ENCODE assay signal across 8 cellular contexts in the genomic region with DNA sequence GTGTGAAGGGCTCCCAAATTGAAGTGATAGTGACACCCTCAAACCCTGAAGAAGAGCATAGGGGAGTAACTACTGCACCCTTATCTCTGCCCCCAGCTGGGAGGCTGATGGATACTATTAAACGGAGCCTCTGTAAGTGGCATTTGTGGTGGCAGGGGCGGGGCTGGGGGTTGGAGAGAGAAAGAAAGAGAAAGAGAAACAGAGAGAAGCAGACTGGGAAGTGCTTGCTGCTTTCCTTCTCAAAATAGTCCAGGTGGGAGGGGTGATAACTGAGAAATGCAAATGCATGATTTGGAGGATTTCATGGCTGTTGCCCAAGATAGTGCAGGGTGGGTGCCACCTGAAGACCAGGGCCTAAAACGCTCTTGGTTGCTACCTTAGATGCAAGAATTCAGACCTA.
A peak's percentile ranks its signal among the peaks of the same experiment; 100 is the strongest.
DNase-seq lines count a peak whose midpoint lies in the region; ATAC-seq and TF ChIP-seq lines count a peak whose summit lies in the region.

No MANE protein-coding gene starts in this region.

- intact Hi-C loops in activated CD8-positive, alpha-beta T cell treated with anti-CD3 and anti-CD28 coated beads for 36 hours (cut with micrococcal nuclease) = no loop called here
- intact Hi-C loops in vagina (cut with DNase I) = no loop called here

- peaks cover 12% of the 10 kb centered on the region for H3K4me1 ChIP-seq in vagina

- peak; percentile 89 for ATAC-seq in GM19397 (IDR thresholded peaks at IDR 0.05; ENCODE audit: unreplicated experiment)
- peak; percentile 88 for ATAC-seq in HG03139 (IDR thresholded peaks at IDR 0.05; ENCODE audit: unreplicated experiment)
- peak; percentile 91 for ATAC-seq in activated CD8-positive, alpha-beta T cell treated with anti-CD3 and anti-CD28 coated beads for 36 hours

- H3K4me3 Mint-ChIP-seq in activated CD8-positive, alpha-beta T cell treated with anti-CD3 and anti-CD28 coated beads for 36 hours = no peak overlapping the region

- POLR2A ChIA-PET in activated CD8-positive, alpha-beta T cell treated with anti-CD3 and anti-CD28 coated beads for 36 hours (lab: Charles Lee) = no interaction called here

- H3K9me3 ChIP-seq in vagina = no peaks in the 10 kb centered on the region

- H3K27ac ChIP-seq in vagina = no peak overlapping the region

- H3K27ac Mint-ChIP-seq in activated CD8-positive, alpha-beta T cell treated with anti-CD3 and anti-CD28 coated beads for 36 hours = no peak overlapping the region

- CTCF ChIA-PET in activated CD8-positive, alpha-beta T cell treated with anti-CD3 and anti-CD28 coated beads for 36 hours (lab: Charles Lee) = no interaction called here

- no peak for TF ChIP-seq POLR2A in vagina (IDR thresholded peaks at IDR 0.05)

- no peaks in the 10 kb centered on the region for H3K36me3 Mint-ChIP-seq in activated CD8-positive, alpha-beta T cell treated with anti-CD3 and anti-CD28 coated beads for 36 hours (ENCODE audit: low read depth)

- peak; percentile 73 for DNase-seq in activated CD8-positive, alpha-beta T cell treated with anti-CD3 and anti-CD28 coated beads for 36 hours
- peak; percentile 15 to 39 (median 17) for DNase-seq in stimulated activated CD4-positive, alpha-beta T cell treated with anti-CD3 and anti-CD28 coated beads, TNF-alpha, amount 100 ng/mL, for 24 hours (ENCODE audit: low read depth in 3 of 3)
- DNase-seq in kidney tubule cell (ENCODE audit: low spot score) (no peak), RKO (ENCODE audit: low spot score) (no peak), HK-2 (ENCODE audit: unreplicated experiment) (no peak), vagina (ENCODE audit: extremely low spot score in 2 of 2) (no peak)

- no peaks in the 10 kb centered on the region for H3K36me3 ChIP-seq in vagina

- no peaks in the 10 kb centered on the region for H3K27me3 ChIP-seq in vagina

- H3K9me3 Mint-ChIP-seq in activated CD8-positive, alpha-beta T cell treated with anti-CD3 and anti-CD28 coated beads for 36 hours = no peaks in the 10 kb centered on the region

- H3K4me1 Mint-ChIP-seq in activated CD8-positive, alpha-beta T cell treated with anti-CD3 and anti-CD28 coated beads for 36 hours (ENCODE audit: low read depth) = peaks cover 38% of the 10 kb centered on the region

- TF ChIP-seq CTCF in activated CD8-positive, alpha-beta T cell treated with anti-CD3 and anti-CD28 coated beads for 36 hours (IDR thresholded peaks at IDR 0.05) = no peak
- TF ChIP-seq CTCF in vagina (IDR thresholded peaks at IDR 0.05) = no peak

- H3K4me3 ChIP-seq in vagina = no peak overlapping the region

- H3K27me3 Mint-ChIP-seq in activated CD8-positive, alpha-beta T cell treated with anti-CD3 and anti-CD28 coated beads for 36 hours = no peaks in the 10 kb centered on the region

Comparison
In these comparisons a context has a peak if more than half of its experiments do, and no peak if none do; other contexts are left out.
1. DNase-seq: peak in activated CD8-positive, alpha-beta T cell treated with anti-CD3 and anti-CD28 coated beads for 36 hours (single experiment) and stimulated activated CD4-positive, alpha-beta T cell treated with anti-CD3 and anti-CD28 coated beads, TNF-alpha, amount 100 ng/mL, for 24 hours (3 of 3); none in kidney tubule cell (single experiment), RKO (single experiment), HK-2 (single experiment) and vagina (0 of 2).
2. Peak in every context shown above with its lines, with median percentiles within 50 percentile points of each other: ATAC-seq.